ENCODE assay signal across 11 cellular contexts in the genomic region with DNA sequence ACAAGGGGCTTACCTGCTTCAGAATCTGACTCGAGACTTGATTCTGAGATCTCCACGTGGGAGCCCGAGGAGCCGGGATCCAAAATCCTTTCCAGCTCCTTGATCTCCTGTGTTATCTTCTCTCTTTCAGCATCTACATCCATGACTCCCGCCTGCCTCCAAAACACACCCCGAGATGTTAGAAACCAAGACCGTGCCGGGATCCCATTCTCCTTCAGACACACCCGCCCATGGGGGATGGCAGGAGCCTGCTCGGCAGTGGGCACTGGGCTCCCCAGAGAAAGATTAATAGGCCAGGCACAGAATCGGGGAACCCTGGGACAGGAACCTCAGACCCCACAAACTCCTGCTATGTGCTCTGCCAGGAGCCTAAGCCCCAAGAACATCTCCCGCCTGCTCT. TPM values are rescaled to one million over a fixed set of nuclear protein-coding genes. Genes with fewer than 3 reads are reported as not detected.
DNase-seq lines count a peak whose midpoint lies in the region; ATAC-seq, FAIRE-seq and TF ChIP-seq lines count a peak whose summit lies in the region.
"Had no signal": no experiment of that assay in that cellular context is flagged by ENCODE, and none has a peak within 500 bp of the region (broad histone marks: within the 10 kb centered on the region; RNA-seq: fewer than 3 reads in every experiment).

No MANE protein-coding gene starts in this region.

- H2AFZ ChIP-seq in KMS-11 (ENCODE audit: low read depth) (no peak overlapping the region), astrocyte (ENCODE audit: low read depth, low read length) (no peak overlapping the region)

- H3K9ac ChIP-seq in KMS-11 = no peak overlapping the region; the same call in 1 of the 2 replicates
- peak overlapping the region; percentile 91 for H3K9ac ChIP-seq in astrocyte (ENCODE audit: low read length)

- H3K36me3 Mint-ChIP-seq in CD8-positive, alpha-beta memory T cell = peaks cover 0 to 47% (median 2%) of the 10 kb centered on the region in 3 donors
- H3K36me3 Mint-ChIP-seq in astrocyte (ENCODE audit: low read depth, unreplicated experiment) = peaks cover 14% of the 10 kb centered on the region
- H3K36me3 Mint-ChIP-seq in natural killer cell treated with Interleukin-12 subunit alpha and Interleukin-12 subunit beta and Interleukin-15 and Interleukin-18, amount 100 ng/mL, for 72 hours = no peaks in the 10 kb centered on the region

- peaks cover 21% of the 10 kb centered on the region for H3K79me2 ChIP-seq in KMS-11 (ENCODE audit: insufficient read depth, low read depth)
- H3K79me2 ChIP-seq in astrocyte (ENCODE audit: insufficient read depth, low read length) = peaks cover 40% of the 10 kb centered on the region

- peak overlapping the region; percentile 82 to 94 (median 85) for H3K4me3 Mint-ChIP-seq in CD8-positive, alpha-beta memory T cell
- peak overlapping the region; percentile 96 for H3K4me3 Mint-ChIP-seq in astrocyte (ENCODE audit: unreplicated experiment)
- peak overlapping the region; percentile 89 for H3K4me3 Mint-ChIP-seq in natural killer cell treated with Interleukin-12 subunit alpha and Interleukin-12 subunit beta and Interleukin-15 and Interleukin-18, amount 100 ng/mL, for 72 hours

- POLR2A ChIA-PET in CD8-positive, alpha-beta memory T cell (lab: Charles Lee) = no interaction called here

- H3K9me3 ChIP-seq in CD8-positive, alpha-beta memory T cell (ENCODE audit: low read length) = no peaks in the 10 kb centered on the region
- no peaks in the 10 kb centered on the region for H3K9me3 ChIP-seq in astrocyte (ENCODE audit: insufficient read depth, low read depth, low read length)
- H3K9me3 ChIP-seq: adrenal gland had no signal

- H3K4me2 ChIP-seq in KMS-11 (peak overlapping the region; percentile 90; the same call in 1 of the 2 replicates), astrocyte (ENCODE audit: low read length) (peak overlapping the region; percentile 99)

- H3K4me3 ChIP-seq in CD8-positive, alpha-beta memory T cell (ENCODE audit: low read length) = no peak overlapping the region
- H3K4me3 ChIP-seq in KMS-11 (IDR thresholded peaks at IDR 0.05; ENCODE audit: insufficient read depth, low read depth, low read length) (no peak overlapping the region), astrocyte (ENCODE audit: insufficient read depth, low read depth, low read length) (no peak overlapping the region)

- no peak overlapping the region for H3K27ac ChIP-seq in CD8-positive, alpha-beta memory T cell (ENCODE audit: low read depth, low read length)
- H3K27ac ChIP-seq in KMS-11 = no peak overlapping the region
- no peak overlapping the region for H3K27ac ChIP-seq in astrocyte (ENCODE audit: low read depth, low read length)
- H3K27ac ChIP-seq: adrenal gland had no signal

- H3K4me1 ChIP-seq in CD8-positive, alpha-beta memory T cell (ENCODE audit: insufficient read depth, low read length) = peaks cover 28% of the 10 kb centered on the region
- H3K4me1 ChIP-seq in KMS-11 (ENCODE audit: low read depth, poor library complexity, severe bottlenecking) (peaks cover 27% of the 10 kb centered on the region), astrocyte (ENCODE audit: insufficient read depth, low read length) (peaks cover 15% of the 10 kb centered on the region)

- peaks cover 21 to 35% (median 22%) of the 10 kb centered on the region in 3 donors for H3K4me1 Mint-ChIP-seq in CD8-positive, alpha-beta memory T cell
- H3K4me1 Mint-ChIP-seq in astrocyte (ENCODE audit: low read depth, unreplicated experiment) = peaks cover 9% of the 10 kb centered on the region
- H3K4me1 Mint-ChIP-seq in natural killer cell treated with Interleukin-12 subunit alpha and Interleukin-12 subunit beta and Interleukin-15 and Interleukin-18, amount 100 ng/mL, for 72 hours (ENCODE audit: low read depth in 2 of 2) = peaks cover 22 to 24% of the 10 kb centered on the region in 2 donors

- no peak for ATAC-seq in natural killer cell treated with Interleukin-12 subunit alpha and Interleukin-12 subunit beta and Interleukin-15 and Interleukin-18, amount 100 ng/mL, for 72 hours
- ATAC-seq in HG02610 (IDR thresholded peaks at IDR 0.05; ENCODE audit: unreplicated experiment) (no peak), GM21515 (IDR thresholded peaks at IDR 0.05; ENCODE audit: unreplicated experiment) (no peak), GM21619 (IDR thresholded peaks at IDR 0.05; ENCODE audit: unreplicated experiment) (no peak)

- H4K20me1 ChIP-seq in KMS-11 (ENCODE audit: insufficient read depth) (peaks cover 5% of the 10 kb centered on the region; the same call in 1 of the 2 replicates), astrocyte (ENCODE audit: insufficient read depth, low read length) (peaks cover 35% of the 10 kb centered on the region)

- no peak for DNase-seq in CD8-positive, alpha-beta memory T cell
- DNase-seq in astrocyte (ENCODE audit: low read depth) = no peak
- no peak for DNase-seq in natural killer cell treated with Interleukin-12 subunit alpha and Interleukin-12 subunit beta and Interleukin-15 and Interleukin-18, amount 100 ng/mL, for 72 hours (ENCODE audit: low spot score)
- no peak for DNase-seq in amniotic stem cell (lab: John Stamatoyannopoulos, UW)
- DNase-seq: EL, NCI-H1417 had no signal

- peak overlapping the region in 1 of 8 donors; percentile 81 for H3K27ac Mint-ChIP-seq in CD8-positive, alpha-beta memory T cell
- H3K27ac Mint-ChIP-seq in astrocyte (ENCODE audit: unreplicated experiment) = peak overlapping the region; percentile 24
- H3K27ac Mint-ChIP-seq in natural killer cell treated with Interleukin-12 subunit alpha and Interleukin-12 subunit beta and Interleukin-15 and Interleukin-18, amount 100 ng/mL, for 72 hours = peak overlapping the region in 1 of 2 donors; percentile 56

- TF ChIP-seq CTCF in KMS-11 (conservative IDR thresholded peaks at IDR 0.05; ENCODE audit: low read depth, low read length) (no peak), astrocyte (IDR thresholded peaks at IDR 0.05; ENCODE audit: insufficient read depth, low read depth, low read length) (no peak)

- H3K27me3 ChIP-seq in CD8-positive, alpha-beta memory T cell (ENCODE audit: insufficient read depth, low read length, poor library complexity, severe bottlenecking) = no peaks in the 10 kb centered on the region
- no peaks in the 10 kb centered on the region for H3K27me3 ChIP-seq in KMS-11 (ENCODE audit: insufficient read depth, low read depth)
- no peaks in the 10 kb centered on the region for H3K27me3 ChIP-seq in astrocyte (ENCODE audit: insufficient read depth, low read length)
- H3K27me3 ChIP-seq: adrenal gland had no signal

- H3K9me3 Mint-ChIP-seq in CD8-positive, alpha-beta memory T cell = no peaks in the 10 kb centered on the region
- no peaks in the 10 kb centered on the region for H3K9me3 Mint-ChIP-seq in astrocyte (ENCODE audit: unreplicated experiment)
- no peaks in the 10 kb centered on the region for H3K9me3 Mint-ChIP-seq in natural killer cell treated with Interleukin-12 subunit alpha and Interleukin-12 subunit beta and Interleukin-15 and Interleukin-18, amount 100 ng/mL, for 72 hours

- no peaks in the 10 kb centered on the region for H3K27me3 Mint-ChIP-seq in CD8-positive, alpha-beta memory T cell
- no peaks in the 10 kb centered on the region for H3K27me3 Mint-ChIP-seq in astrocyte (ENCODE audit: low read depth, unreplicated experiment)
- no peaks in the 10 kb centered on the region for H3K27me3 Mint-ChIP-seq in natural killer cell treated with Interleukin-12 subunit alpha and Interleukin-12 subunit beta and Interleukin-15 and Interleukin-18, amount 100 ng/mL, for 72 hours

- CTCF ChIA-PET in CD8-positive, alpha-beta memory T cell (lab: Charles Lee) = no interaction called here

- H3K36me3 ChIP-seq in CD8-positive, alpha-beta memory T cell (ENCODE audit: insufficient read depth, low read length) = peaks cover 33% of the 10 kb centered on the region
- H3K36me3 ChIP-seq in KMS-11 (ENCODE audit: insufficient read depth) = peaks cover 4% of the 10 kb centered on the region; the same call in 1 of the 2 replicates
- H3K36me3 ChIP-seq in astrocyte (ENCODE audit: insufficient read depth, low read length) = peaks cover 22% of the 10 kb centered on the region

- no peak for FAIRE-seq in astrocyte (lab: Jason Lieb, UNC)

RNA-seq across cellular contexts. Expression of gene SNAPC4, which starts 1.7 kb away (rescaled TPM):
- 10 to 100 TPM; 22.1 to 23.6 TPM for total RNA-seq in CD8-positive, alpha-beta memory T cell
- 2.6 TPM for polyA plus RNA-seq in CD8-positive, alpha-beta memory T cell
- 13.8 and 18.6 TPM in 2 replicates for total RNA-seq in astrocyte
- 10 to 100 TPM; 11.3 to 48.5 TPM for total RNA-seq in natural killer cell treated with Interleukin-12 subunit alpha and Interleukin-12 subunit beta and Interleukin-15 and Interleukin-18, amount 100 ng/mL, for 72 hours

RNA-seq across cellular contexts. Expression of gene ENTR1, which starts 12.1 kb away (rescaled TPM):
- 10 to 100 TPM; 52.2 to 55.5 TPM for total RNA-seq in CD8-positive, alpha-beta memory T cell
- polyA plus RNA-seq in CD8-positive, alpha-beta memory T cell = 13.1 TPM
- 71.5 and 71.7 TPM in 2 replicates for total RNA-seq in astrocyte
- 10 to 100 TPM; 24.1 to 86.6 TPM for total RNA-seq in natural killer cell treated with Interleukin-12 subunit alpha and Interleukin-12 subunit beta and Interleukin-15 and Interleukin-18, amount 100 ng/mL, for 72 hours

RNA-seq across cellular contexts. Expression of gene PMPCA, which starts 12.2 kb away (rescaled TPM):
- total RNA-seq in CD8-positive, alpha-beta memory T cell = 100 to 1,000 TPM in 1 of 2 experiments, 10 to 100 TPM in 1; 96.4 to 101 TPM
- polyA plus RNA-seq in CD8-positive, alpha-beta memory T cell = 39.2 TPM
- 91.6 and 94.4 TPM in 2 replicates for total RNA-seq in astrocyte
- 100 to 1,000 TPM in 1 of 2 donors, 10 to 100 TPM in 1; 66.2 to 107 TPM for total RNA-seq in natural killer cell treated with Interleukin-12 subunit alpha and Interleukin-12 subunit beta and Interleukin-15 and Interleukin-18, amount 100 ng/mL, for 72 hours

RNA-seq across cellular contexts. Expression of gene CARD9, which starts 24.8 kb away (rescaled TPM):
- total RNA-seq in CD8-positive, alpha-beta memory T cell = 1 to 10 TPM; 1.4 to 1.5 TPM
- not detected for polyA plus RNA-seq in CD8-positive, alpha-beta memory T cell
- 2.7 and 4.2 TPM in 2 replicates for total RNA-seq in astrocyte
- total RNA-seq in natural killer cell treated with Interleukin-12 subunit alpha and Interleukin-12 subunit beta and Interleukin-15 and Interleukin-18, amount 100 ng/mL, for 72 hours = 1 to 10 TPM; 2.8 to 9.4 TPM

RNA-seq across cellular contexts. Expression of gene DNLZ, which starts 34.7 kb away (rescaled TPM):
- total RNA-seq in CD8-positive, alpha-beta memory T cell = 10 to 100 TPM; 40.6 to 43.0 TPM
- 65.6 TPM for polyA plus RNA-seq in CD8-positive, alpha-beta memory T cell
- 14.0 and 17.4 TPM in 2 replicates for total RNA-seq in astrocyte
- 10 to 100 TPM; 30.0 to 41.2 TPM for total RNA-seq in natural killer cell treated with Interleukin-12 subunit alpha and Interleukin-12 subunit beta and Interleukin-15 and Interleukin-18, amount 100 ng/mL, for 72 hours
